1 cellular context compared by ENCODE assay signal in the genomic region with DNA sequence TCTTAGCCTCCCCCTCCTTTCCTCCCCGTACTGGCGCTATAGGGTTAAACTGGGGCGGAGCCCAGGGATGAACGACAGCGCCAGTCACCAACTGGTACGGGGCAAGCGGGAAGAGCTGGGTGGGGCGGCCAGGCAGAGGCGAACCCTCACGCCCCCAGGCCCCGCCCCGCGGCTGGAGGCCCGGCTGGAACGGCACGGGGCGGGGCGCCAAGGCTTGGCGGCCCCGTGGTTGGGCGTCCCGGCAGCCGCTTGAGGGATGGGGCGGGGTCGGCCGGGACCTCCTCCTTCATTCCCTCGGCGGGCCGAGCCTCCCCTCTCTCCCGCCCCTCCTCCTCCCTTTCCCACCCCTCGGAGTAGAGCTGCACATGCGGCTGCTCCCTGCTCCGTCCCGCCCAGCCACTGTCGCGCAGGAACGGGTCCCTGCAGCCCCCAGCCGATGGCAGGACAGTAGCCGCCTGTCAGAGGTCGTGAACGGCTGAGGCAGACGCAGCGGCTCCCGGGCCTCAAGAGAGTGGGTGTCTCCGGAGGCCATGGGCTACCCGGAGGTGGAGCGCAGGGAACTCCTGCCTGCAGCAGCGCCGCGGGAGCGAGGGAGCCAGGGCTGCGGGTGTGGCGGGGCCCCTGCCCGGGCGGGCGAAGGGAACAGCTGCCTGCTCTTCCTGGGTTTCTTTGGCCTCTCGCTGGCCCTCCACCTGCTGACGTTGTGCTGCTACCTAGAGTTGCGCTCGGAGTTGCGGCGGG.
A peak's percentile ranks its signal among the peaks of the same experiment; 100 is the strongest.
TF ChIP-seq lines count a peak whose summit lies in the region.

EDA (plus strand) TSS at position 335 of the 741 bp plus-strand sequence.

TF ChIP-seq in HepG2, 621 proteins besides CTCF, POLR2A, EP300 and RAD21 (continued from another document and continues in another):
- peak; percentile 22; the same call in 1 of the 2 replicates for TF ChIP-seq KMT2B (CRISPR knock-in tag; IDR thresholded peaks at IDR 0.05)
- TF ChIP-seq ZNF556 (CRISPR knock-in tag; IDR thresholded peaks at IDR 0.05; ENCODE audit: borderline replicate concordance): no peak
- no peak for TF ChIP-seq MAFF (IDR thresholded peaks at IDR 0.05; ENCODE audit: low read depth, low read length)
- no peak for TF ChIP-seq ZNF558 (CRISPR knock-in tag; IDR thresholded peaks at IDR 0.05; ENCODE audit: borderline replicate concordance)
- no peak for TF ChIP-seq ZNF547 (CRISPR knock-in tag; IDR thresholded peaks at IDR 0.05)
- TF ChIP-seq STAG1 (CRISPR knock-in tag; IDR thresholded peaks at IDR 0.05): no peak
- TF ChIP-seq TRIM24 (CRISPR knock-in tag; IDR thresholded peaks at IDR 0.05): no peak
- TF ChIP-seq, protein P1, sequence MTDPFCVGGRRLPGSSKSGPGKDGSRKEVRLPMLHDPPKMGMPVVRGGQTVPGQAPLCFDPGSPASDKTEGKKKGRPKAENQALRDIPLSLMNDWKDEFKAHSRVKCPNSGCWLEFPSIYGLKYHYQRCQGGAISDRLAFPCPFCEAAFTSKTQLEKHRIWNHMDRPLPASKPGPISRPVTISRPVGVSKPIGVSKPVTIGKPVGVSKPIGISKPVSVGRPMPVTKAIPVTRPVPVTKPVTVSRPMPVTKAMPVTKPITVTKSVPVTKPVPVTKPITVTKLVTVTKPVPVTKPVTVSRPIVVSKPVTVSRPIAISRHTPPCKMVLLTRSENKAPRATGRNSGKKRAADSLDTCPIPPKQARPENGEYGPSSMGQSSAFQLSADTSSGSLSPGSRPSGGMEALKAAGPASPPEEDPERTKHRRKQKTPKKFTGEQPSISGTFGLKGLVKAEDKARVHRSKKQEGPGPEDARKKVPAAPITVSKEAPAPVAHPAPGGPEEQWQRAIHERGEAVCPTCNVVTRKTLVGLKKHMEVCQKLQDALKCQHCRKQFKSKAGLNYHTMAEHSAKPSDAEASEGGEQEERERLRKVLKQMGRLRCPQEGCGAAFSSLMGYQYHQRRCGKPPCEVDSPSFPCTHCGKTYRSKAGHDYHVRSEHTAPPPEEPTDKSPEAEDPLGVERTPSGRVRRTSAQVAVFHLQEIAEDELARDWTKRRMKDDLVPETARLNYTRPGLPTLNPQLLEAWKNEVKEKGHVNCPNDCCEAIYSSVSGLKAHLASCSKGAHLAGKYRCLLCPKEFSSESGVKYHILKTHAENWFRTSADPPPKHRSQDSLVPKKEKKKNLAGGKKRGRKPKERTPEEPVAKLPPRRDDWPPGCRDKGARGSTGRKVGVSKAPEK (CRISPR knock-in tag; IDR thresholded peaks at IDR 0.05; ENCODE audit: borderline replicate concordance): no peak
- TF ChIP-seq SRSF4 (IDR thresholded peaks at IDR 0.05; ENCODE audit: low read depth, low read length, poor library complexity, severe bottlenecking): no peak
- no peak for TF ChIP-seq YEATS4 (CRISPR knock-in tag; IDR thresholded peaks at IDR 0.05; ENCODE audit: borderline replicate concordance)
- TF ChIP-seq, protein P2, sequence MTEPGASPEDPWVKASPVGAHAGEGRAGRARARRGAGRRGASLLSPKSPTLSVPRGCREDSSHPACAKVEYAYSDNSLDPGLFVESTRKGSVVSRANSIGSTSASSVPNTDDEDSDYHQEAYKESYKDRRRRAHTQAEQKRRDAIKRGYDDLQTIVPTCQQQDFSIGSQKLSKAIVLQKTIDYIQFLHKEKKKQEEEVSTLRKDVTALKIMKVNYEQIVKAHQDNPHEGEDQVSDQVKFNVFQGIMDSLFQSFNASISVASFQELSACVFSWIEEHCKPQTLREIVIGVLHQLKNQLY (CRISPR knock-in tag; IDR thresholded peaks at IDR 0.05): no peak
- no peak for TF ChIP-seq GZF1 (CRISPR knock-in tag; IDR thresholded peaks at IDR 0.05)
- no peak for TF ChIP-seq SETDB1 (CRISPR knock-in tag; IDR thresholded peaks at IDR 0.05; ENCODE audit: borderline replicate concordance)
- TF ChIP-seq, protein P3, sequence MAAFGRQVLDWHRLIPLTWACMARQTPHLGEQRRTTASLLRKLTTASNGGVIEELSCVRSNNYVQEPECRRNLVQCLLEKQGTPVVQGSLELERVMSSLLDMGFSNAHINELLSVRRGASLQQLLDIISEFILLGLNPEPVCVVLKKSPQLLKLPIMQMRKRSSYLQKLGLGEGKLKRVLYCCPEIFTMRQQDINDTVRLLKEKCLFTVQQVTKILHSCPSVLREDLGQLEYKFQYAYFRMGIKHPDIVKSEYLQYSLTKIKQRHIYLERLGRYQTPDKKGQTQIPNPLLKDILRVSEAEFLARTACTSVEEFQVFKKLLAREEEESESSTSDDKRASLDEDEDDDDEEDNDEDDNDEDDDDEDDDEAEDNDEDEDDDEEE (CRISPR knock-in tag; IDR thresholded peaks at IDR 0.05): no peak
- TF ChIP-seq, protein P4, sequence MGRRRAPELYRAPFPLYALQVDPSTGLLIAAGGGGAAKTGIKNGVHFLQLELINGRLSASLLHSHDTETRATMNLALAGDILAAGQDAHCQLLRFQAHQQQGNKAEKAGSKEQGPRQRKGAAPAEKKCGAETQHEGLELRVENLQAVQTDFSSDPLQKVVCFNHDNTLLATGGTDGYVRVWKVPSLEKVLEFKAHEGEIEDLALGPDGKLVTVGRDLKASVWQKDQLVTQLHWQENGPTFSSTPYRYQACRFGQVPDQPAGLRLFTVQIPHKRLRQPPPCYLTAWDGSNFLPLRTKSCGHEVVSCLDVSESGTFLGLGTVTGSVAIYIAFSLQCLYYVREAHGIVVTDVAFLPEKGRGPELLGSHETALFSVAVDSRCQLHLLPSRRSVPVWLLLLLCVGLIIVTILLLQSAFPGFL (CRISPR knock-in tag; IDR thresholded peaks at IDR 0.05): no peak
- TF ChIP-seq ZNF775 (CRISPR knock-in tag; IDR thresholded peaks at IDR 0.05; ENCODE audit: borderline replicate concordance): no peak
- no peak for TF ChIP-seq ZSCAN9 (CRISPR knock-in tag; IDR thresholded peaks at IDR 0.05; ENCODE audit: borderline replicate concordance)
- TF ChIP-seq, protein P5, sequence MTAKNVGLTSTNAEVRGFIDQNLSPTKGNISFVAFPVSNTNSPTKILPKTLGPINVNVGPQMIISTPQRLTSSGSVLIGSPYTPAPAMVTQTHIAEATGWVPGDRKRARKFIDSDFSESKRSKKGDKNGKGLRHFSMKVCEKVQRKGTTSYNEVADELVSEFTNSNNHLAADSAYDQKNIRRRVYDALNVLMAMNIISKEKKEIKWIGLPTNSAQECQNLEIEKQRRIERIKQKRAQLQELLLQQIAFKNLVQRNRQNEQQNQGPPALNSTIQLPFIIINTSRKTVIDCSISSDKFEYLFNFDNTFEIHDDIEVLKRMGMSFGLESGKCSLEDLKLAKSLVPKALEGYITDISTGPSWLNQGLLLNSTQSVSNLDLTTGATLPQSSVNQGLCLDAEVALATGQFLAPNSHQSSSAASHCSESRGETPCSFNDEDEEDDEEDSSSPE (CRISPR knock-in tag; IDR thresholded peaks at IDR 0.05): peak; percentile 61
- TF ChIP-seq, protein P6, sequence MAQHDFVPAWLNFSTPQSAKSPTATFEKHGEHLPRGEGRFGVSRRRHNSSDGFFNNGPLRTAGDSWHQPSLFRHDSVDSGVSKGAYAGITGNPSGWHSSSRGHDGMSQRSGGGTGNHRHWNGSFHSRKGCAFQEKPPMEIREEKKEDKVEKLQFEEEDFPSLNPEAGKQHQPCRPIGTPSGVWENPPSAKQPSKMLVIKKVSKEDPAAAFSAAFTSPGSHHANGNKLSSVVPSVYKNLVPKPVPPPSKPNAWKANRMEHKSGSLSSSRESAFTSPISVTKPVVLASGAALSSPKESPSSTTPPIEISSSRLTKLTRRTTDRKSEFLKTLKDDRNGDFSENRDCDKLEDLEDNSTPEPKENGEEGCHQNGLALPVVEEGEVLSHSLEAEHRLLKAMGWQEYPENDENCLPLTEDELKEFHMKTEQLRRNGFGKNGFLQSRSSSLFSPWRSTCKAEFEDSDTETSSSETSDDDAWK (CRISPR knock-in tag; IDR thresholded peaks at IDR 0.05): no peak
- no peak for TF ChIP-seq MTF1 (CRISPR knock-in tag; IDR thresholded peaks at IDR 0.05)
- TF ChIP-seq ATRX (CRISPR knock-in tag; IDR thresholded peaks at IDR 0.05; ENCODE audit: borderline replicate concordance): no peak
- TF ChIP-seq ZNF251 (CRISPR knock-in tag; IDR thresholded peaks at IDR 0.05): no peak
- no peak for TF ChIP-seq HIVEP1 (CRISPR knock-in tag; IDR thresholded peaks at IDR 0.05)
- TF ChIP-seq ZNF205 (CRISPR knock-in tag; IDR thresholded peaks at IDR 0.05): no peak
- TF ChIP-seq PRDM10 (CRISPR knock-in tag; IDR thresholded peaks at IDR 0.05; ENCODE audit: low read depth): no peak
- no peak for TF ChIP-seq NCOA5 (CRISPR knock-in tag; IDR thresholded peaks at IDR 0.05)
- TF ChIP-seq HNRNPL (IDR thresholded peaks at IDR 0.05; ENCODE audit: low read depth, low read length): no peak
- TF ChIP-seq, protein P7, sequence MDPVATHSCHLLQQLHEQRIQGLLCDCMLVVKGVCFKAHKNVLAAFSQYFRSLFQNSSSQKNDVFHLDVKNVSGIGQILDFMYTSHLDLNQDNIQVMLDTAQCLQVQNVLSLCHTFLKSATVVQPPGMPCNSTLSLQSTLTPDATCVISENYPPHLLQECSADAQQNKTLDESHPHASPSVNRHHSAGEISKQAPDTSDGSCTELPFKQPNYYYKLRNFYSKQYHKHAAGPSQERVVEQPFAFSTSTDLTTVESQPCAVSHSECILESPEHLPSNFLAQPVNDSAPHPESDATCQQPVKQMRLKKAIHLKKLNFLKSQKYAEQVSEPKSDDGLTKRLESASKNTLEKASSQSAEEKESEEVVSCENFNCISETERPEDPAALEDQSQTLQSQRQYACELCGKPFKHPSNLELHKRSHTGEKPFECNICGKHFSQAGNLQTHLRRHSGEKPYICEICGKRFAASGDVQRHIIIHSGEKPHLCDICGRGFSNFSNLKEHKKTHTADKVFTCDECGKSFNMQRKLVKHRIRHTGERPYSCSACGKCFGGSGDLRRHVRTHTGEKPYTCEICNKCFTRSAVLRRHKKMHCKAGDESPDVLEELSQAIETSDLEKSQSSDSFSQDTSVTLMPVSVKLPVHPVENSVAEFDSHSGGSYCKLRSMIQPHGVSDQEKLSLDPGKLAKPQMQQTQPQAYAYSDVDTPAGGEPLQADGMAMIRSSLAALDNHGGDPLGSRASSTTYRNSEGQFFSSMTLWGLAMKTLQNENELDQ (CRISPR knock-in tag; IDR thresholded peaks at IDR 0.05; ENCODE audit: borderline replicate concordance): no peak
- TF ChIP-seq, protein P8, sequence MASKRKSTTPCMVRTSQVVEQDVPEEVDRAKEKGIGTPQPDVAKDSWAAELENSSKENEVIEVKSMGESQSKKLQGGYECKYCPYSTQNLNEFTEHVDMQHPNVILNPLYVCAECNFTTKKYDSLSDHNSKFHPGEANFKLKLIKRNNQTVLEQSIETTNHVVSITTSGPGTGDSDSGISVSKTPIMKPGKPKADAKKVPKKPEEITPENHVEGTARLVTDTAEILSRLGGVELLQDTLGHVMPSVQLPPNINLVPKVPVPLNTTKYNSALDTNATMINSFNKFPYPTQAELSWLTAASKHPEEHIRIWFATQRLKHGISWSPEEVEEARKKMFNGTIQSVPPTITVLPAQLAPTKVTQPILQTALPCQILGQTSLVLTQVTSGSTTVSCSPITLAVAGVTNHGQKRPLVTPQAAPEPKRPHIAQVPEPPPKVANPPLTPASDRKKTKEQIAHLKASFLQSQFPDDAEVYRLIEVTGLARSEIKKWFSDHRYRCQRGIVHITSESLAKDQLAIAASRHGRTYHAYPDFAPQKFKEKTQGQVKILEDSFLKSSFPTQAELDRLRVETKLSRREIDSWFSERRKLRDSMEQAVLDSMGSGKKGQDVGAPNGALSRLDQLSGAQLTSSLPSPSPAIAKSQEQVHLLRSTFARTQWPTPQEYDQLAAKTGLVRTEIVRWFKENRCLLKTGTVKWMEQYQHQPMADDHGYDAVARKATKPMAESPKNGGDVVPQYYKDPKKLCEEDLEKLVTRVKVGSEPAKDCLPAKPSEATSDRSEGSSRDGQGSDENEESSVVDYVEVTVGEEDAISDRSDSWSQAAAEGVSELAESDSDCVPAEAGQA (IDR thresholded peaks at IDR 0.05; ENCODE audit: low read depth): no peak
- TF ChIP-seq, protein P8 (CRISPR knock-in tag; IDR thresholded peaks at IDR 0.05; ENCODE audit: borderline replicate concordance): no peak
- no peak for TF ChIP-seq ZFY (CRISPR knock-in tag; IDR thresholded peaks at IDR 0.05)
